In genomic region chr1:25360596-25361581, GRCh38 we compare ENCODE assay signal across 1 cellular context.
A peak's percentile ranks its signal among the peaks of the same experiment; 100 is the strongest.
TF ChIP-seq lines count a peak whose summit lies in the region.

No MANE protein-coding gene starts in this region.

TF ChIP-seq in K562, 482 proteins besides CTCF, POLR2A, EP300 and RAD21 (continued from another document and continues in another):
- no peak for TF ChIP-seq ELF4 (CRISPR knock-in tag; IDR thresholded peaks at IDR 0.05)
- no peak for TF ChIP-seq ZNF224 (CRISPR knock-in tag; IDR thresholded peaks at IDR 0.05)
- TF ChIP-seq RBFOX2 (IDR thresholded peaks at IDR 0.05; ENCODE audit: low read depth, low read length): no peak
- TF ChIP-seq, protein P1, sequence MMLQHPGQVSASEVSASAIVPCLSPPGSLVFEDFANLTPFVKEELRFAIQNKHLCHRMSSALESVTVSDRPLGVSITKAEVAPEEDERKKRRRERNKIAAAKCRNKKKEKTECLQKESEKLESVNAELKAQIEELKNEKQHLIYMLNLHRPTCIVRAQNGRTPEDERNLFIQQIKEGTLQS (IDR thresholded peaks at IDR 0.05): peak; percentile 83
- TF ChIP-seq, protein P1 (CRISPR knock-in tag; conservative IDR thresholded peaks at IDR 0.05): no peak; the same call in 1 of the 2 replicates
- no peak for TF ChIP-seq PHTF2 (CRISPR knock-in tag; IDR thresholded peaks at IDR 0.05)
- no peak for TF ChIP-seq SAP30 (IDR thresholded peaks at IDR 0.05; ENCODE audit: borderline replicate concordance, insufficient read depth, low read depth, low read length, poor library complexity, severe bottlenecking)
- no peak for TF ChIP-seq CBX1 (IDR thresholded peaks at IDR 0.05; ENCODE audit: low read depth)
- TF ChIP-seq SREBF1 (IDR thresholded peaks at IDR 0.05; ENCODE audit: borderline replicate concordance, low read depth, low read length): no peak
- peak; percentile 43; the same call in 1 of the 2 replicates for TF ChIP-seq DDX20 (tag; IDR thresholded peaks at IDR 0.05; ENCODE audit: low read depth)
- no peak for TF ChIP-seq NELFE (IDR thresholded peaks at IDR 0.05; ENCODE audit: insufficient read depth, insufficient read length)
- TF ChIP-seq, protein P2, sequence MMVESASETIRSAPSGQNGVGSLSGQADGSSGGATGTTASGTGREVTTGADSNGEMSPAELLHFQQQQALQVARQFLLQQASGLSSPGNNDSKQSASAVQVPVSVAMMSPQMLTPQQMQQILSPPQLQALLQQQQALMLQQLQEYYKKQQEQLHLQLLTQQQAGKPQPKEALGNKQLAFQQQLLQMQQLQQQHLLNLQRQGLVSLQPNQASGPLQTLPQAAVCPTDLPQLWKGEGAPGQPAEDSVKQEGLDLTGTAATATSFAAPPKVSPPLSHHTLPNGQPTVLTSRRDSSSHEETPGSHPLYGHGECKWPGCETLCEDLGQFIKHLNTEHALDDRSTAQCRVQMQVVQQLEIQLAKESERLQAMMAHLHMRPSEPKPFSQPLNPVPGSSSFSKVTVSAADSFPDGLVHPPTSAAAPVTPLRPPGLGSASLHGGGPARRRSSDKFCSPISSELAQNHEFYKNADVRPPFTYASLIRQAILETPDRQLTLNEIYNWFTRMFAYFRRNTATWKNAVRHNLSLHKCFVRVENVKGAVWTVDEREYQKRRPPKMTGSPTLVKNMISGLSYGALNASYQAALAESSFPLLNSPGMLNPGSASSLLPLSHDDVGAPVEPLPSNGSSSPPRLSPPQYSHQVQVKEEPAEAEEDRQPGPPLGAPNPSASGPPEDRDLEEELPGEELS (CRISPR knock-in tag; IDR thresholded peaks at IDR 0.05; ENCODE audit: borderline replicate concordance): no peak
- TF ChIP-seq ZNF197 (CRISPR knock-in tag; IDR thresholded peaks at IDR 0.05; ENCODE audit: low read depth): no peak
- no peak for TF ChIP-seq PHB2 (IDR thresholded peaks at IDR 0.05; ENCODE audit: low read depth)
- TF ChIP-seq ARID2 (IDR thresholded peaks at IDR 0.05): no peak
- no peak for TF ChIP-seq SP2 (IDR thresholded peaks at IDR 0.05; ENCODE audit: extremely low read depth, low read depth, low read length, poor library complexity, severe bottlenecking)
- no peak for TF ChIP-seq CHD1 (IDR thresholded peaks at IDR 0.05; ENCODE audit: low read length)
- TF ChIP-seq TBP (optimal IDR thresholded peaks at IDR 0.05; ENCODE audit: low read depth, low read length): no peak
- TF ChIP-seq SMARCE1 (IDR thresholded peaks at IDR 0.05): no peak
- no peak for TF ChIP-seq RUNX1 (IDR thresholded peaks at IDR 0.05; ENCODE audit: low read depth)
- TF ChIP-seq PHF8 (IDR thresholded peaks at IDR 0.05; ENCODE audit: borderline replicate concordance, low read length): no peak
- no peak for TF ChIP-seq RBM15 (IDR thresholded peaks at IDR 0.05; ENCODE audit: insufficient read depth, low read length)
- TF ChIP-seq ZNF77 (CRISPR knock-in tag; IDR thresholded peaks at IDR 0.05): no peak
- peak; percentile 24; the same call in 1 of the 2 replicates for TF ChIP-seq GABPA (tag; conservative IDR thresholded peaks at IDR 0.05; ENCODE audit: low read depth)
- TF ChIP-seq KHSRP (IDR thresholded peaks at IDR 0.05): no peak
- TF ChIP-seq WHSC1 (IDR thresholded peaks at IDR 0.05; ENCODE audit: low read length): peak; percentile 88
- no peak for TF ChIP-seq ZMIZ1 (IDR thresholded peaks at IDR 0.05; ENCODE audit: low read depth in 2 of 2, low read length in 2 of 2)
- TF ChIP-seq ARID1B (IDR thresholded peaks at IDR 0.05): peak; percentile 60
- TF ChIP-seq MAFF (IDR thresholded peaks at IDR 0.05; ENCODE audit: low read length): no peak
- TF ChIP-seq POLR3G (IDR thresholded peaks at IDR 0.05; ENCODE audit: extremely low read depth, insufficient read length, insufficient replicate concordance): no peak
- no peak for TF ChIP-seq RBM17 (IDR thresholded peaks at IDR 0.05; ENCODE audit: borderline replicate concordance, low read depth, low read length)
- TF ChIP-seq, protein P3, sequence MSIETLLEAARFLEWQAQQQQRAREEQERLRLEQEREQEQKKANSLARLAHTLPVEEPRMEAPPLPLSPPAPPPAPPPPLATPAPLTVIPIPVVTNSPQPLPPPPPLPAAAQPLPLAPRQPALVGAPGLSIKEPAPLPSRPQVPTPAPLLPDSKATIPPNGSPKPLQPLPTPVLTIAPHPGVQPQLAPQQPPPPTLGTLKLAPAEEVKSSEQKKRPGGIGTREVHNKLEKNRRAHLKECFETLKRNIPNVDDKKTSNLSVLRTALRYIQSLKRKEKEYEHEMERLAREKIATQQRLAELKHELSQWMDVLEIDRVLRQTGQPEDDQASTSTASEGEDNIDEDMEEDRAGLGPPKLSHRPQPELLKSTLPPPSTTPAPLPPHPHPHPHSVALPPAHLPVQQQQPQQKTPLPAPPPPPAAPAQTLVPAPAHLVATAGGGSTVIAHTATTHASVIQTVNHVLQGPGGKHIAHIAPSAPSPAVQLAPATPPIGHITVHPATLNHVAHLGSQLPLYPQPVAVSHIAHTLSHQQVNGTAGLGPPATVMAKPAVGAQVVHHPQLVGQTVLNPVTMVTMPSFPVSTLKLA (conservative IDR thresholded peaks at IDR 0.05): peak; percentile 76
- no peak for TF ChIP-seq ERF (CRISPR knock-in tag; IDR thresholded peaks at IDR 0.05)
- TF ChIP-seq SAFB (IDR thresholded peaks at IDR 0.05; ENCODE audit: borderline replicate concordance, low read depth, low read length): no peak
- TF ChIP-seq, protein P4, sequence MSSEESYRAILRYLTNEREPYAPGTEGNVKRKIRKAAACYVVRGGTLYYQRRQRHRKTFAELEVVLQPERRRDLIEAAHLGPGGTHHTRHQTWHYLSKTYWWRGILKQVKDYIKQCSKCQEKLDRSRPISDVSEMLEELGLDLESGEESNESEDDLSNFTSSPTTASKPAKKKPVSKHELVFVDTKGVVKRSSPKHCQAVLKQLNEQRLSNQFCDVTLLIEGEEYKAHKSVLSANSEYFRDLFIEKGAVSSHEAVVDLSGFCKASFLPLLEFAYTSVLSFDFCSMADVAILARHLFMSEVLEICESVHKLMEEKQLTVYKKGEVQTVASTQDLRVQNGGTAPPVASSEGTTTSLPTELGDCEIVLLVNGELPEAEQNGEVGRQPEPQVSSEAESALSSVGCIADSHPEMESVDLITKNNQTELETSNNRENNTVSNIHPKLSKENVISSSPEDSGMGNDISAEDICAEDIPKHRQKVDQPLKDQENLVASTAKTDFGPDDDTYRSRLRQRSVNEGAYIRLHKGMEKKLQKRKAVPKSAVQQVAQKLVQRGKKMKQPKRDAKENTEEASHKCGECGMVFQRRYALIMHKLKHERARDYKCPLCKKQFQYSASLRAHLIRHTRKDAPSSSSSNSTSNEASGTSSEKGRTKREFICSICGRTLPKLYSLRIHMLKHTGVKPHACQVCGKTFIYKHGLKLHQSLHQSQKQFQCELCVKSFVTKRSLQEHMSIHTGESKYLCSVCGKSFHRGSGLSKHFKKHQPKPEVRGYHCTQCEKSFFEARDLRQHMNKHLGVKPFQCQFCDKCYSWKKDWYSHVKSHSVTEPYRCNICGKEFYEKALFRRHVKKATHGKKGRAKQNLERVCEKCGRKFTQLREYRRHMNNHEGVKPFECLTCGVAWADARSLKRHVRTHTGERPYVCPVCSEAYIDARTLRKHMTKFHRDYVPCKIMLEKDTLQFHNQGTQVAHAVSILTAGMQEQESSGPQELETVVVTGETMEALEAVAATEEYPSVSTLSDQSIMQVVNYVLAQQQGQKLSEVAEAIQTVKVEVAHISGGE (CRISPR knock-in tag; IDR thresholded peaks at IDR 0.05): no peak
- TF ChIP-seq, protein P5, sequence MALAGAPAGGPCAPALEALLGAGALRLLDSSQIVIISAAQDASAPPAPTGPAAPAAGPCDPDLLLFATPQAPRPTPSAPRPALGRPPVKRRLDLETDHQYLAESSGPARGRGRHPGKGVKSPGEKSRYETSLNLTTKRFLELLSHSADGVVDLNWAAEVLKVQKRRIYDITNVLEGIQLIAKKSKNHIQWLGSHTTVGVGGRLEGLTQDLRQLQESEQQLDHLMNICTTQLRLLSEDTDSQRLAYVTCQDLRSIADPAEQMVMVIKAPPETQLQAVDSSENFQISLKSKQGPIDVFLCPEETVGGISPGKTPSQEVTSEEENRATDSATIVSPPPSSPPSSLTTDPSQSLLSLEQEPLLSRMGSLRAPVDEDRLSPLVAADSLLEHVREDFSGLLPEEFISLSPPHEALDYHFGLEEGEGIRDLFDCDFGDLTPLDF (CRISPR knock-in tag; IDR thresholded peaks at IDR 0.05): no peak
- TF ChIP-seq ZNF79 (CRISPR knock-in tag; IDR thresholded peaks at IDR 0.05; ENCODE audit: low read depth): no peak
- TF ChIP-seq SIRT6 (IDR thresholded peaks at IDR 0.05; ENCODE audit: low read depth, low read length): no peak
- no peak for TF ChIP-seq IFI16 (CRISPR knock-in tag; IDR thresholded peaks at IDR 0.05)
- no peak for TF ChIP-seq NFE2L1 (tag; IDR thresholded peaks at IDR 0.05; ENCODE audit: borderline replicate concordance, low read depth)
- no peak for TF ChIP-seq LARP7 (IDR thresholded peaks at IDR 0.05)
- TF ChIP-seq KDM4B (IDR thresholded peaks at IDR 0.05; ENCODE audit: borderline replicate concordance in 2 of 2, low read depth in 1 of 2): no peak
- TF ChIP-seq CHD2 (IDR thresholded peaks at IDR 0.05; ENCODE audit: low read depth, low read length): no peak
- TF ChIP-seq, protein P6, sequence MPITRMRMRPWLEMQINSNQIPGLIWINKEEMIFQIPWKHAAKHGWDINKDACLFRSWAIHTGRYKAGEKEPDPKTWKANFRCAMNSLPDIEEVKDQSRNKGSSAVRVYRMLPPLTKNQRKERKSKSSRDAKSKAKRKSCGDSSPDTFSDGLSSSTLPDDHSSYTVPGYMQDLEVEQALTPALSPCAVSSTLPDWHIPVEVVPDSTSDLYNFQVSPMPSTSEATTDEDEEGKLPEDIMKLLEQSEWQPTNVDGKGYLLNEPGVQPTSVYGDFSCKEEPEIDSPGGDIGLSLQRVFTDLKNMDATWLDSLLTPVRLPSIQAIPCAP (CRISPR knock-in tag; IDR thresholded peaks at IDR 0.05; ENCODE audit: borderline replicate concordance): no peak
- TF ChIP-seq POLR2B (IDR thresholded peaks at IDR 0.05; ENCODE audit: low read depth, partially characterized antibody): no peak
- no peak for TF ChIP-seq ZC3H8 (IDR thresholded peaks at IDR 0.05)
- TF ChIP-seq ARNT (IDR thresholded peaks at IDR 0.05): no peak
- no peak for TF ChIP-seq RBM14 (IDR thresholded peaks at IDR 0.05; ENCODE audit: borderline replicate concordance, insufficient read depth, low read depth, low read length)
- TF ChIP-seq ZNF184 (CRISPR knock-in tag; IDR thresholded peaks at IDR 0.05): no peak
- no peak for TF ChIP-seq ELK1 (CRISPR knock-in tag; IDR thresholded peaks at IDR 0.05)
- TF ChIP-seq, protein P7, sequence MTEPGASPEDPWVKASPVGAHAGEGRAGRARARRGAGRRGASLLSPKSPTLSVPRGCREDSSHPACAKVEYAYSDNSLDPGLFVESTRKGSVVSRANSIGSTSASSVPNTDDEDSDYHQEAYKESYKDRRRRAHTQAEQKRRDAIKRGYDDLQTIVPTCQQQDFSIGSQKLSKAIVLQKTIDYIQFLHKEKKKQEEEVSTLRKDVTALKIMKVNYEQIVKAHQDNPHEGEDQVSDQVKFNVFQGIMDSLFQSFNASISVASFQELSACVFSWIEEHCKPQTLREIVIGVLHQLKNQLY (CRISPR knock-in tag; conservative IDR thresholded peaks at IDR 0.05): no peak
- peak; percentile 33; the same call in 1 of the 2 replicates for TF ChIP-seq NKRF (IDR thresholded peaks at IDR 0.05; ENCODE audit: borderline replicate concordance)
- no peak for TF ChIP-seq MCM7 (IDR thresholded peaks at IDR 0.05)
- TF ChIP-seq CBX8 (IDR thresholded peaks at IDR 0.05; ENCODE audit: borderline replicate concordance, extremely low read depth, low read depth, low read length, poor library complexity, severe bottlenecking): no peak
